ENCODE assay signal across 11 cellular contexts in the genomic region with DNA sequence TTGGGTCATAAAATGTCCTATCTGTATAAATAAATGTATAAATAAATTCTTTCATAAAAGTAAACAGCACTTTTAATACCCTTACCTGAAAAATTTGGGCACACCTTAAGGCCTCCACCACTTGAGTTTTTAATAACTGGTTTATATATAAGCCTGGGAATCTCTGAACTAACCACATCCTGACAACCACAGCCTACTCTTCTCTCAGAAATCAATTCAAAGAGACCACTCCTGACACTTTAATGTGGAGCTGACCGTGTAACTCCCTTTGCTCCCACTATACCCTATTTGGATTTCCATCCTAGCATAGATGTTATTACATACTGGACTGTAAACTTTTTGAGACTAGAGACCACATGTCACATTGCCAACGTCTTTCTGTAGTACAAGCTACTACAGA. TPM values are rescaled to one million over a fixed set of nuclear protein-coding genes. Genes with fewer than 3 reads are reported as not detected.
DNase-seq lines count a peak whose midpoint lies in the region; ATAC-seq and TF ChIP-seq lines count a peak whose summit lies in the region.
"Had no signal": no experiment of that assay in that cellular context is flagged by ENCODE, and none has a peak within 500 bp of the region (broad histone marks: within the 10 kb centered on the region; RNA-seq: fewer than 3 reads in every experiment).

No MANE protein-coding gene starts in this region.

- peaks cover 59% of the 10 kb centered on the region for H3K4me1 ChIP-seq in adipocyte (ENCODE audit: control insufficient read depth, insufficient read depth, low read length)
- H3K4me1 ChIP-seq in tibial artery, result peaks cover 0 to 79% (median 40%) of the 10 kb centered on the region in 4 donors
- H3K4me1 ChIP-seq in Peyer's patch, result peaks cover 4 to 42% (median 13%) of the 10 kb centered on the region in 4 donors

- H3K36me3 ChIP-seq in adipocyte (ENCODE audit: control insufficient read depth, insufficient read depth, low read length, severe bottlenecking) (no peaks in the 10 kb centered on the region), tibial artery (no peaks in the 10 kb centered on the region), Peyer's patch (no peaks in the 10 kb centered on the region)

- no peaks in the 10 kb centered on the region for H3K9me3 Mint-ChIP-seq in activated T-cell treated with anti-CD3 and anti-CD28 coated beads, Interleukin-2, amount 50 U/mL, for 4 hours
- H3K9me3 Mint-ChIP-seq: IgD-negative memory B cell had no signal

- no peaks in the 10 kb centered on the region for H3K27me3 Mint-ChIP-seq in activated T-cell treated with anti-CD3 and anti-CD28 coated beads, Interleukin-2, amount 50 U/mL, for 4 hours (ENCODE audit: low read depth)
- H3K27me3 Mint-ChIP-seq: IgD-negative memory B cell had no signal

- H3K4me3 Mint-ChIP-seq in activated T-cell treated with anti-CD3 and anti-CD28 coated beads, Interleukin-2, amount 50 U/mL, for 4 hours, result peak overlapping the region; percentile 30

- intact Hi-C loops in tibial artery (cut with DNase I; ENCODE audit: low total_unique reads), result no loop called here

- no peaks in the 10 kb centered on the region for H3K9me3 ChIP-seq in adipocyte (ENCODE audit: control insufficient read depth, low read length)
- H3K9me3 ChIP-seq in tibial artery, result no peaks in the 10 kb centered on the region
- H3K9me3 ChIP-seq in Peyer's patch, result no peaks in the 10 kb centered on the region
- H3K9me3 ChIP-seq: testis had no signal

- H3K9ac ChIP-seq in adipocyte (ENCODE audit: low read length), result peak overlapping the region; percentile 96

- no peak for TF ChIP-seq POLR2A in Peyer's patch (IDR thresholded peaks at IDR 0.05)

- H3K4me3 ChIP-seq in adipocyte (ENCODE audit: low read length), result peak overlapping the region; percentile 93
- peak overlapping the region in 1 of 2 donors; percentile 15 for H3K4me3 ChIP-seq in tibial artery
- no peak overlapping the region for H3K4me3 ChIP-seq in Peyer's patch
- H3K4me3 ChIP-seq: testis had no signal

- peak overlapping the region; percentile 8 for H3K27ac ChIP-seq in layer of hippocampus (ENCODE audit: low read depth, low read length)
- H3K27ac ChIP-seq in tibial artery, result peak overlapping the region; percentile 98 to 99
- peak overlapping the region in 1 of 4 donors; percentile 95 for H3K27ac ChIP-seq in Peyer's patch

- no peak for DNase-seq in activated T-cell treated with anti-CD3 and anti-CD28 coated beads, Interleukin-2, amount 50 U/mL, for 4 hours
- DNase-seq in activated T-cell treated with anti-CD3 and anti-CD28 coated beads for 4 hours (no peak), adipocyte (ENCODE audit: low read depth) (peak; percentile 17), tibial artery (no peak), Peyer's patch (no peak)
- DNase-seq in stimulated activated CD4-positive, alpha-beta T cell treated with anti-CD3 and anti-CD28 coated beads, Interleukin-4, amount 100 ng/mL, for 24 hours, result no peak
- DNase-seq: SW 1271, testis had no signal

- TF ChIP-seq CTCF in tibial artery (IDR thresholded peaks at IDR 0.05), result no peak
- TF ChIP-seq CTCF in Peyer's patch (IDR thresholded peaks at IDR 0.05), result no peak

- H3K4me1 Mint-ChIP-seq in activated T-cell treated with anti-CD3 and anti-CD28 coated beads, Interleukin-2, amount 50 U/mL, for 4 hours (ENCODE audit: low read depth), result peaks cover 64% of the 10 kb centered on the region

- H3K27me3 ChIP-seq in adipocyte (replicated peaks; ENCODE audit: control insufficient read depth, insufficient read depth, low read length), result no peaks in the 10 kb centered on the region
- no peaks in the 10 kb centered on the region for H3K27me3 ChIP-seq in layer of hippocampus (ENCODE audit: control insufficient read depth, insufficient read depth, low read length)
- no peaks in the 10 kb centered on the region for H3K27me3 ChIP-seq in tibial artery
- H3K27me3 ChIP-seq in Peyer's patch, result no peaks in the 10 kb centered on the region
- H3K27me3 ChIP-seq: testis had no signal

- no peaks in the 10 kb centered on the region for H3K36me3 Mint-ChIP-seq in activated T-cell treated with anti-CD3 and anti-CD28 coated beads, Interleukin-2, amount 50 U/mL, for 4 hours (ENCODE audit: insufficient read depth)

- no peak for ATAC-seq in activated T-cell treated with anti-CD3 and anti-CD28 coated beads, Interleukin-2, amount 50 U/mL, for 4 hours
- no peak for ATAC-seq in GM21390 (IDR thresholded peaks at IDR 0.05; ENCODE audit: unreplicated experiment)

RNA-seq across cellular contexts. Expression of a gene that starts 3.5 kb away (rescaled TPM):
- 10 to 100 TPM; 20.5 to 22.7 (median 22.6) TPM for total RNA-seq in activated T-cell treated with anti-CD3 and anti-CD28 coated beads, Interleukin-2, amount 50 U/mL, for 4 hours
- total RNA-seq in Peyer's patch, result 100 to 1,000 TPM in 2 of 4 donors, 10 to 100 TPM in 2; 58.7 to 104 (median 99.4) TPM

RNA-seq across cellular contexts. Expression of a gene that starts 29.9 kb away (rescaled TPM):
- total RNA-seq in activated T-cell treated with anti-CD3 and anti-CD28 coated beads, Interleukin-2, amount 50 U/mL, for 4 hours, result 1 to 10 TPM; 6.1 to 6.6 (median 6.2) TPM
- 10 to 100 TPM; 15.1 to 59.4 (median 33.9) TPM for total RNA-seq in Peyer's patch

RNA-seq across cellular contexts. Expression of a gene that starts 51.2 kb away (rescaled TPM):
- under 1 TPM in 2 of 3 donors, not detected in 1; 0.18 to 0.41 TPM for total RNA-seq in activated T-cell treated with anti-CD3 and anti-CD28 coated beads, Interleukin-2, amount 50 U/mL, for 4 hours
- 10 to 100 TPM in 3 of 4 donors, 1 to 10 TPM in 1; 7.4 to 62.5 (median 40.2) TPM for total RNA-seq in Peyer's patch

Comparison
In these comparisons a context has a peak if more than half of its experiments do, and no peak if none do; other contexts are left out.
1. RNA of a gene that starts 51.2 kb away (total RNA-seq): 7.4 to 62.5 TPM in Peyer's patch; 0.18 to 0.41 TPM in activated T-cell treated with anti-CD3 and anti-CD28 coated beads, Interleukin-2, amount 50 U/mL, for 4 hours; every median in the first group is over 4 times any median in the second.